In genomic region chr7:46855851-46856250, GRCh38 we compare ENCODE assay signal across 20 cellular contexts.
"Had no signal": no experiment of that assay in that cellular context is flagged by ENCODE, and none has a peak within 500 bp of the region (broad histone marks: within the 10 kb centered on the region; RNA-seq: fewer than 3 reads in every experiment).

No MANE protein-coding gene starts in this region.

- H3K9me3 ChIP-seq: gastroesophageal sphincter, heart right ventricle, left ventricle myocardium inferior, prostate gland, thoracic aorta had no signal

- H3K27me3 ChIP-seq: gastroesophageal sphincter, heart right ventricle had no signal

- ATAC-seq: activated naive CD4-positive, alpha-beta T cell treated with anti-CD3 and anti-CD28 coated beads, Interleukin-2, amount 50 U/mL, for 72 hours; effector memory CD8-positive, alpha-beta T cell; gastroesophageal sphincter; heart right ventricle; right cardiac atrium; stimulated activated memory B cell treated with anti-CD40 and anti-IgM and Interleukin-4, amounts not matched to agents 10 μg/mL and 1 μg/mL and 100 μg/mL, for 72 hours had no signal

- H3K36me3 ChIP-seq: gastroesophageal sphincter, heart right ventricle, left ventricle myocardium inferior, prostate gland, thoracic aorta, WERI-Rb-1 had no signal

- DNase-seq: activated CD4-positive, alpha-beta T cell treated with anti-CD3 and anti-CD28 coated beads for 1 hour; activated CD4-positive, alpha-beta T cell treated with anti-CD3 and anti-CD28 coated beads, Interleukin-2, amount 50 U/mL, for 48 hours; activated gamma-delta T cell treated with Interleukin-2 at 50 U/mL for 16 hours; activated T-cell treated with anti-CD3 and anti-CD28 coated beads for 4 hours; dermis blood vessel endothelial cell; effector memory CD8-positive, alpha-beta T cell; heart right ventricle; left ventricle myocardium inferior; mammary epithelial cell; naive B cell; right cardiac atrium; stimulated activated CD4-positive, alpha-beta T cell treated with anti-CD3 and anti-CD28 coated beads, Interleukin-4, amount 100 ng/mL, for 24 hours; T-helper 2 cell; WERI-Rb-1 had no signal

- H3K27ac ChIP-seq: epithelial cell of prostate, gastroesophageal sphincter, heart right ventricle, left ventricle myocardium inferior, prostate gland, WERI-Rb-1 had no signal

- H3K4me3 ChIP-seq: gastroesophageal sphincter, heart right ventricle, left ventricle myocardium inferior, prostate gland, thoracic aorta had no signal

- H3K4me1 ChIP-seq: gastroesophageal sphincter, prostate gland had no signal
